36 cellular contexts compared by ENCODE assay signal in the genomic region with DNA sequence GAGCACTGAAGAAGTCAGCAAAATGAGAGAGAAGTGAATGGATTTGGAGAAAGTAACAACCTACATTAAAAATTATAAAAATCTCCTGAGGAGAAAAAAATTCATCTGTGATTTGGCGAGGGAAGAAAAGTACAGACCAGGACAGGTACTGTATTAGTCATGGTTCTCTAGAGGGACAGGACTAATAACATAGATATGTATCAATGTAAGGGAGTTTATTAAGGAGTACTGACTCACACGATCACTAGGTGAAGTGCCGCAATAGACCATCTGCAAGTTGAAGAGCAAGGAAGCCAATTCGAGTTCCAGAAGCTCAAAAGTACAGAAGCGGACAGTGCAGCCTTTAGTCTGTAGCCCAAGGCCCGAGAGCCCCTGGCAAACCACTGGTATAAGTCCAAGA.
"Had no signal": no experiment of that assay in that cellular context is flagged by ENCODE, and none has a peak within 500 bp of the region (broad histone marks: within the 10 kb centered on the region; RNA-seq: fewer than 3 reads in every experiment).

No MANE protein-coding gene starts in this region.

- H3K9me3 ChIP-seq: body of pancreas, breast epithelium had no signal

- ATAC-seq: activated CD4-positive, alpha-beta T cell treated with anti-CD3 and anti-CD28 coated beads for 36 hours; activated CD8-positive, alpha-beta T cell treated with anti-CD3 and anti-CD28 coated beads for 36 hours; activated naive CD4-positive, alpha-beta T cell treated with anti-CD3 and anti-CD28 coated beads, Interleukin-2, amount 50 U/mL, for 72 hours; activated T-cell treated with anti-CD3 and anti-CD28 coated beads, Interleukin-2, amount 50 U/mL, for 4 hours; activated T-cell treated with anti-CD3 and anti-CD28 coated beads, Interleukin-2, amount 50 U/mL, for 72 hours; activated T-helper 17 cell treated with anti-CD3 and anti-CD28 coated beads, Interleukin-2, amount 50 U/mL, for 72 hours; body of pancreas had no signal

- H3K4me3 ChIP-seq: adrenal gland, body of pancreas, breast epithelium, cardiac muscle cell had no signal

- FAIRE-seq: astrocyte, TTC549 had no signal

- H3K27ac ChIP-seq: adrenal gland, body of pancreas, brain microvascular endothelial cell, breast epithelium, cardiac muscle cell, VCaP had no signal

- H3K27me3 ChIP-seq: adrenal gland, body of pancreas, brain microvascular endothelial cell, breast epithelium, cardiac muscle cell had no signal

- DNase-seq: activated B cell treated with CpG ODN at 0.5 μM for 24 hours; activated CD4-positive, alpha-beta memory T cell treated with anti-CD3 and anti-CD28 coated beads for 36 hours; activated CD4-positive, alpha-beta T cell treated with anti-CD3 and anti-CD28 coated beads for 1 hour; activated CD4-positive, alpha-beta T cell treated with anti-CD3 and anti-CD28 coated beads for 36 hours; activated CD4-positive, alpha-beta T cell treated with anti-CD3 and anti-CD28 coated beads, Interleukin-2, amount 10 ng/mL, durations not matched to agents 24 days and 14 days; activated CD4-positive, alpha-beta T cell treated with anti-CD3 and anti-CD28 coated beads, Interleukin-2, amount 50 U/mL, for 1 hour; activated CD4-positive, alpha-beta T cell treated with anti-CD3 and anti-CD28 coated beads, Interleukin-2, amount 50 U/mL, for 4 hours; activated CD8-positive, alpha-beta memory T cell treated with anti-CD3 and anti-CD28 coated beads, Interleukin-2, amount 50 U/mL, for 4 hours; activated CD8-positive, alpha-beta T cell treated with anti-CD3 and anti-CD28 coated beads for 36 hours; activated effector memory CD4-positive, alpha-beta T cell treated with anti-CD3 and anti-CD28 coated beads, Interleukin-2, amount 50 U/mL, for 16 hours; activated gamma-delta T cell treated with Interleukin-2 at 50 U/mL for 16 hours; activated naive CD4-positive, alpha-beta T cell; activated naive CD4-positive, alpha-beta T cell treated with anti-CD3 and anti-CD28 coated beads for 36 hours; activated naive CD4-positive, alpha-beta T cell treated with anti-CD3 and anti-CD28 coated beads, Interleukin-2, amount 50 U/mL, for 16 hours; activated naive CD8-positive, alpha-beta T cell treated with anti-CD3 and anti-CD28 coated beads for 36 hours; activated T-cell treated with anti-CD3 and anti-CD28 coated beads for 4 hours; activated T-cell treated with anti-CD3 and anti-CD28 coated beads, Interleukin-2, amount 50 U/mL, for 1 hour; activated T-cell treated with anti-CD3 and anti-CD28 coated beads, Interleukin-2, amount 50 U/mL, for 4 hours; activated T-cell treated with anti-CD3 and anti-CD28 coated beads, Interleukin-2, amount 50 U/mL, for 72 hours; adrenal gland; amniotic stem cell; aorta; body of pancreas; brain microvascular endothelial cell; caudate nucleus; cerebellar nuclear complex; T-helper 1 cell; T-helper 2 cell; T-helper 9 cell had no signal

- H3K4me1 ChIP-seq: adrenal gland, body of pancreas, breast epithelium had no signal

- H3K36me3 ChIP-seq: adrenal gland, brain microvascular endothelial cell, breast epithelium, cardiac muscle cell had no signal
